ENCODE assay signal across 9 cellular contexts in genomic region chr19:4676955-4677731, GRCh38. TPM values are rescaled to one million over a fixed set of nuclear protein-coding genes. Genes with fewer than 3 reads are reported as not detected.
DNase-seq lines count a peak whose midpoint lies in the region; ATAC-seq and TF ChIP-seq lines count a peak whose summit lies in the region.
"Had no signal": no experiment of that assay in that cellular context is flagged by ENCODE, and none has a peak within 500 bp of the region (broad histone marks: within the 10 kb centered on the region; RNA-seq: fewer than 3 reads in every experiment).

No MANE protein-coding gene starts in this region.

- H3K9ac ChIP-seq in Loucy (ENCODE audit: low read depth, low read length, poor library complexity, severe bottlenecking) = no peak overlapping the region
- H3K9ac ChIP-seq: BLaER1 had no signal

- H3K36me3 Mint-ChIP-seq in activated naive CD4-positive, alpha-beta T cell treated with anti-CD3 and anti-CD28 coated beads, Interleukin-2, amount 50 U/mL, for 72 hours = no peaks in the 10 kb centered on the region

- no peaks in the 10 kb centered on the region for H3K9me3 Mint-ChIP-seq in activated naive CD4-positive, alpha-beta T cell treated with anti-CD3 and anti-CD28 coated beads, Interleukin-2, amount 50 U/mL, for 72 hours

- no peak overlapping the region for H3K4me2 ChIP-seq in Loucy (ENCODE audit: low read depth, low read length, poor library complexity, severe bottlenecking)
- H3K4me2 ChIP-seq: BLaER1 had no signal

- H3K79me2 ChIP-seq in Loucy (ENCODE audit: insufficient read depth, low read length) = no peaks in the 10 kb centered on the region

- intact Hi-C loops in right cardiac atrium (cut with DNase I) = no loop called here

- no peaks in the 10 kb centered on the region for H4K20me1 ChIP-seq in Loucy (ENCODE audit: insufficient read depth, low read length, poor library complexity, severe bottlenecking)
- H4K20me1 ChIP-seq: BLaER1 had no signal

- DNase-seq in NCI-H1436 (lab: John Stamatoyannopoulos, UW) = peak; percentile 23
- DNase-seq in NCI-H1436 treated with DMSO at 0.1 percent for 48 hours (lab: John Stamatoyannopoulos, UW) = no peak
- DNase-seq in activated naive CD4-positive, alpha-beta T cell treated with anti-CD3 and anti-CD28 coated beads, Interleukin-2, amount 50 U/mL, for 72 hours (ENCODE audit: low spot score in 2 of 2) = peak in 1 of 2 donors; percentile 48
- DNase-seq in right cardiac atrium = peak in 1 of 3 donors; percentile 51
- DNase-seq in stimulated activated CD4-positive, alpha-beta T cell treated with anti-CD3 and anti-CD28 coated beads, Interleukin-4, amount 100 ng/mL, for 1 hour = peak; percentile 16
- no peak for DNase-seq in NOMO-1 (lab: John Stamatoyannopoulos, UW; ENCODE audit: unreplicated experiment in 2 of 2)

- H3K27me3 ChIP-seq in Loucy (ENCODE audit: insufficient read depth, low read length, poor library complexity, severe bottlenecking) (no peaks in the 10 kb centered on the region), right cardiac atrium (ENCODE audit: control insufficient read depth, insufficient read depth) (no peaks in the 10 kb centered on the region)
- H3K27me3 ChIP-seq: BLaER1 had no signal

- ATAC-seq in activated naive CD4-positive, alpha-beta T cell treated with anti-CD3 and anti-CD28 coated beads, Interleukin-2, amount 50 U/mL, for 72 hours = peak; percentile 31 to 46
- ATAC-seq in right cardiac atrium = peak; percentile 8 to 35
- no peak for ATAC-seq in HG02763 (IDR thresholded peaks at IDR 0.05; ENCODE audit: unreplicated experiment)

- H3K27ac Mint-ChIP-seq in activated naive CD4-positive, alpha-beta T cell treated with anti-CD3 and anti-CD28 coated beads, Interleukin-2, amount 50 U/mL, for 72 hours = peak overlapping the region; percentile 56 to 87

- no peak overlapping the region for H3K27ac ChIP-seq in right cardiac atrium (ENCODE audit: low read length)
- H3K27ac ChIP-seq: BLaER1 had no signal

- no peaks in the 10 kb centered on the region for H3K9me3 ChIP-seq in Loucy (ENCODE audit: insufficient read depth, low read depth, low read length)
- H3K9me3 ChIP-seq in right cardiac atrium (ENCODE audit: control insufficient read depth, low read length) = no peaks in the 10 kb centered on the region
- H3K9me3 ChIP-seq: BLaER1 had no signal

- H3K4me3 ChIP-seq in Loucy (ENCODE audit: low read length, poor library complexity, severe bottlenecking) = no peak overlapping the region
- H3K4me3 ChIP-seq in right cardiac atrium (ENCODE audit: low read length) = no peak overlapping the region
- H3K4me3 ChIP-seq: BLaER1 had no signal

- no peak overlapping the region for H2AFZ ChIP-seq in Loucy (ENCODE audit: low read length)

- H3K9me2 ChIP-seq in Loucy (replicated peaks; ENCODE audit: low read depth, low read length) = no peaks in the 10 kb centered on the region

- WGBS in right cardiac atrium = 70% methylated on average over 17 of the region's 17 CpGs

- H3K4me1 ChIP-seq in Loucy (ENCODE audit: insufficient read depth, low read length, poor library complexity, severe bottlenecking) = no peaks in the 10 kb centered on the region
- H3K4me1 ChIP-seq in right cardiac atrium (ENCODE audit: control insufficient read depth, insufficient read depth, low read length) = no peaks in the 10 kb centered on the region
- H3K4me1 ChIP-seq: BLaER1 had no signal

- H3F3A ChIP-seq in Loucy (ENCODE audit: low read depth) = 0 out of 2 replicates have a peak, but pooled peaks cover 2% of the 10 kb centered on the region

- TF ChIP-seq CTCF in Loucy (conservative IDR thresholded peaks at IDR 0.05; ENCODE audit: low read length) = peak; percentile 55

- H3K36me3 ChIP-seq in Loucy (ENCODE audit: insufficient read depth, low read length) = peaks cover 7% of the 10 kb centered on the region; the same call in 1 of the 2 replicates

RNA-seq across cellular contexts. Expression of gene MYDGF, which starts 7.0 kb away (rescaled TPM):
- 10 to 100 TPM; 40.2 to 48.5 TPM for total RNA-seq in activated naive CD4-positive, alpha-beta T cell treated with anti-CD3 and anti-CD28 coated beads, Interleukin-2, amount 50 U/mL, for 72 hours
- 10 to 100 TPM; 21.7 to 47.0 (median 31.5) TPM for total RNA-seq in right cardiac atrium
- polyA plus RNA-seq in right cardiac atrium = 48.2 TPM

RNA-seq across cellular contexts. Expression of gene TNFAIP8L1, which starts 37.8 kb away (rescaled TPM):
- total RNA-seq in activated naive CD4-positive, alpha-beta T cell treated with anti-CD3 and anti-CD28 coated beads, Interleukin-2, amount 50 U/mL, for 72 hours = 10 to 100 TPM; 25.9 to 31.3 TPM
- total RNA-seq in right cardiac atrium = 1 to 10 TPM; 2.8 to 5.6 (median 4.6) TPM
- polyA plus RNA-seq in right cardiac atrium = 6.0 TPM

RNA-seq across cellular contexts. Expression of gene DPP9, which starts 46.5 kb away (rescaled TPM):
- 10 to 100 TPM; 55.2 to 59.0 TPM for total RNA-seq in activated naive CD4-positive, alpha-beta T cell treated with anti-CD3 and anti-CD28 coated beads, Interleukin-2, amount 50 U/mL, for 72 hours
- total RNA-seq in right cardiac atrium = 10 to 100 TPM; 35.1 to 43.9 (median 36.9) TPM
- polyA plus RNA-seq in right cardiac atrium = 27.0 TPM

Comparison
In these comparisons a context has a peak if more than half of its experiments do, and no peak if none do; other contexts are left out.
1. DNase-seq: peak in NCI-H1436 (single experiment) and stimulated activated CD4-positive, alpha-beta T cell treated with anti-CD3 and anti-CD28 coated beads, Interleukin-4, amount 100 ng/mL, for 1 hour (single experiment); none in NCI-H1436 treated with DMSO at 0.1 percent for 48 hours (single experiment) and NOMO-1 (0 of 2).
2. RNA of gene TNFAIP8L1, which starts 37.8 kb away (total RNA-seq): 25.9 to 31.3 TPM in activated naive CD4-positive, alpha-beta T cell treated with anti-CD3 and anti-CD28 coated beads, Interleukin-2, amount 50 U/mL, for 72 hours; 2.8 to 5.6 TPM in right cardiac atrium; every median in the first group is over 4 times any median in the second.